Comparison of ENCODE assay signal across 8 cellular contexts in the genomic region with DNA sequence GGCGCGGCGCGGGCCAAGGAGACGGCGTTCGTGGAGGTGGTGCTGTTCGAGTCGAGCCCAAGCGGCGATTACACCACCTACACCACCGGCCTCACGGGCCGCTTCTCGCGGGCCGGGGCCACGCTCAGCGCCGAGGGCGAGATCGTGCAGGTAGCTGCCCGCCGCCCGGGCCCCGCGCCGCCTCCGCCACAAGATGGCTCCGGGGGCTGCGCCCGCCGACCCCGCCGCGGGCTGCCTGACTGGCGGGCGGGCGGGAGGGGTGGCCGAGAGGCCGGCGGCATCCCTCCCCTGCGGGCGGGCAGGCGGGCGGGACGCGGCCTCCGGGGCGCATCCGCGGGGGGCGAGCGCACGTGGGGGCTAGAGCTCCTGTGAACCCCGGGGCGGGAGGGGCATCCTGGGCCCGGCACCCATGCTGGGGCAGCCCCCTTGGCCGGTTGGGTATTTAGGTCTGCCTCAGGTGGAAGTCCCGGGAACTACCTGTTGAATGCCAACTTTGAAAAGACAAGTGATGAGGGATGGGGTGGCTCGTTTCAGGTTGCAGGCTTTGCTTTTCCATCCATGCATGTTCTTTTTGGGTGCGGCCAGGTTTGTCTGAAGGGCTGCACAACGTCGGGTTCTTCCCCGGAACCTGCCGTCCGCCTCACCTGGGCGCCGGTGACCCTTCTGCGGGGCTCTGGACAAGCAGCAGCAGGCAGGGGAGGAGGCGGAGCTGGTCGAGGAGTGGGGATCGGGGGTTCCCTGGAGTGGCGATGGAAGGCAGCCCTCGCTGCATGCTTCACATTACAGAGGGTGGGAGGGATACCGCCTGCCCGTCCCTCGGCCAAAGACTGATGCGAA. TPM values are rescaled to one million over a fixed set of nuclear protein-coding genes. Genes with fewer than 3 reads are reported as not detected.
A peak's percentile ranks its signal among the peaks of the same experiment; 100 is the strongest.
DNase-seq lines count a peak whose midpoint lies in the region; TF ChIP-seq lines count a peak whose summit lies in the region.

No MANE protein-coding gene starts in this region.

- peak overlapping the region; percentile 52 for H3K9ac ChIP-seq in skeletal muscle satellite cell (ENCODE audit: low read depth, low read length)

- H3K36me3 ChIP-seq in H7 (replicated peaks; ENCODE audit: control insufficient read depth, insufficient read depth, low read length) (no peaks in the 10 kb centered on the region), iPS DF 6.9 (ENCODE audit: control insufficient read depth, insufficient read depth, low read length) (no peaks in the 10 kb centered on the region), skeletal muscle satellite cell (ENCODE audit: insufficient read depth, low read length) (no peaks in the 10 kb centered on the region)

- H3K9me3 ChIP-seq in AG04450 (ENCODE audit: control insufficient read depth, insufficient read depth, low read length) (no peaks in the 10 kb centered on the region; the same call in 1 of the 2 replicates), iPS DF 6.9 (ENCODE audit: control insufficient read depth, insufficient read depth, low read length) (no peaks in the 10 kb centered on the region), skeletal muscle satellite cell (replicated peaks; ENCODE audit: low read length) (no peaks in the 10 kb centered on the region)

- CTCF ChIA-PET in AG04450 (lab: Charles Lee) = interaction anchor here (1.2 to 1.6 kb wide), 2 partner anchors 29 to 270 kb away, joined by 4 read pairs; no protein-coding TSS in a partner anchor

- H3K4me2 ChIP-seq in skeletal muscle satellite cell (ENCODE audit: low read length) = peak overlapping the region; percentile 99

- no peak for TF ChIP-seq CTCF in AG04450 (IDR thresholded peaks at IDR 0.05; ENCODE audit: low read depth, low read length)

- DNase-seq in AG04450 (ENCODE audit: low read depth, low spot score) (no peak), H7 (peak; percentile 86), SK-N-DZ (ENCODE audit: low spot score) (peak; percentile 29), amniotic epithelial cell (ENCODE audit: low read depth) (peak; percentile 49), iPS DF 6.9 (ENCODE audit: low read depth, low spot score) (no peak), cortex of kidney (lab: John Stamatoyannopoulos, UW) (no peak), amniotic stem cell (lab: John Stamatoyannopoulos, UW) (no peak)

- peak overlapping the region; percentile 67 for H3K4me3 ChIP-seq in AG04450 (ENCODE audit: low read depth, low read length)
- H3K4me3 ChIP-seq in H7 (ENCODE audit: insufficient read depth, low read depth, low read length) = peak overlapping the region; percentile 70
- peak overlapping the region; percentile 98 for H3K4me3 ChIP-seq in iPS DF 6.9 (ENCODE audit: low read length)
- H3K4me3 ChIP-seq in skeletal muscle satellite cell (ENCODE audit: low read length) = peak overlapping the region; percentile 78

- WGBS in iPS DF 6.9 (ENCODE audit: insufficient coverage, insufficient read length) = no CpG with 5 or more reads among the region's 79 CpGs

- H3K27ac ChIP-seq in AG04450 (ENCODE audit: low read depth, low read length) (no peak overlapping the region), iPS DF 6.9 (ENCODE audit: low read length) (no peak overlapping the region)

- POLR2A ChIA-PET in AG04450 (lab: Yijun Ruan, JAX) = interaction anchor here (0.6 to 0.7 kb wide), 3 partner anchors 21 to 114 kb away, joined by 3 to 5 read pairs (median 3); no protein-coding TSS in a partner anchor

- H3K4me1 ChIP-seq in iPS DF 6.9 (ENCODE audit: control insufficient read depth, insufficient read depth, low read length) (peaks cover 4% of the 10 kb centered on the region; the same call in 1 of the 2 replicates), skeletal muscle satellite cell (ENCODE audit: control insufficient read depth, insufficient read depth, low read length) (peaks cover 18% of the 10 kb centered on the region)

- no peaks in the 10 kb centered on the region for H3K27me3 ChIP-seq in AG04450 (ENCODE audit: control insufficient read depth, insufficient read depth, low read length)
- no peaks in the 10 kb centered on the region; the same call in 1 of the 2 replicates for H3K27me3 ChIP-seq in H7 (ENCODE audit: control insufficient read depth, insufficient read depth, low read length)
- H3K27me3 ChIP-seq in iPS DF 6.9 (ENCODE audit: control insufficient read depth, insufficient read depth, low read length) = no peaks in the 10 kb centered on the region
- no peaks in the 10 kb centered on the region for H3K27me3 ChIP-seq in skeletal muscle satellite cell (ENCODE audit: control insufficient read depth, insufficient read depth, low read length)

RNA-seq across cellular contexts. Expression of a gene that starts 0.8 kb away (rescaled TPM):
- 1.3 and 1.4 TPM in 2 replicates for polyA plus RNA-seq in AG04450 (2011; rRNA removed)
- polyA minus RNA-seq in AG04450 (2011; rRNA and poly(A)+ RNA removed) = 1.9 and 2.0 TPM in 2 replicates
- 22.1 and 27.7 TPM in 2 replicates for total RNA-seq in H7 (2014; rRNA removed; shearing (Covaris generic))
- polyA plus RNA-seq in SK-N-DZ (2014; cell fraction: cytosol; rRNA removed) = 10.8 and 10.9 TPM in 2 replicates
- 6.6 and 8.7 TPM in 2 replicates for polyA plus RNA-seq in SK-N-DZ (2014; cell fraction: nucleus; rRNA removed)
- 5.2 and 5.3 TPM in 2 replicates for total RNA-seq in skeletal muscle satellite cell (2012; rRNA removed)

Comparison
In these comparisons a context has a peak if more than half of its experiments do, and no peak if none do; other contexts are left out.
1. DNase-seq: peak in H7 (single experiment), SK-N-DZ (single experiment) and amniotic epithelial cell (single experiment); none in AG04450 (single experiment), iPS DF 6.9 (single experiment), cortex of kidney (single experiment) and amniotic stem cell (single experiment).
2. Peak in every context shown above with its lines, with median percentiles within 50 percentile points of each other: H3K4me3 ChIP-seq.